19 cellular contexts compared by ENCODE assay signal in the genomic region with DNA sequence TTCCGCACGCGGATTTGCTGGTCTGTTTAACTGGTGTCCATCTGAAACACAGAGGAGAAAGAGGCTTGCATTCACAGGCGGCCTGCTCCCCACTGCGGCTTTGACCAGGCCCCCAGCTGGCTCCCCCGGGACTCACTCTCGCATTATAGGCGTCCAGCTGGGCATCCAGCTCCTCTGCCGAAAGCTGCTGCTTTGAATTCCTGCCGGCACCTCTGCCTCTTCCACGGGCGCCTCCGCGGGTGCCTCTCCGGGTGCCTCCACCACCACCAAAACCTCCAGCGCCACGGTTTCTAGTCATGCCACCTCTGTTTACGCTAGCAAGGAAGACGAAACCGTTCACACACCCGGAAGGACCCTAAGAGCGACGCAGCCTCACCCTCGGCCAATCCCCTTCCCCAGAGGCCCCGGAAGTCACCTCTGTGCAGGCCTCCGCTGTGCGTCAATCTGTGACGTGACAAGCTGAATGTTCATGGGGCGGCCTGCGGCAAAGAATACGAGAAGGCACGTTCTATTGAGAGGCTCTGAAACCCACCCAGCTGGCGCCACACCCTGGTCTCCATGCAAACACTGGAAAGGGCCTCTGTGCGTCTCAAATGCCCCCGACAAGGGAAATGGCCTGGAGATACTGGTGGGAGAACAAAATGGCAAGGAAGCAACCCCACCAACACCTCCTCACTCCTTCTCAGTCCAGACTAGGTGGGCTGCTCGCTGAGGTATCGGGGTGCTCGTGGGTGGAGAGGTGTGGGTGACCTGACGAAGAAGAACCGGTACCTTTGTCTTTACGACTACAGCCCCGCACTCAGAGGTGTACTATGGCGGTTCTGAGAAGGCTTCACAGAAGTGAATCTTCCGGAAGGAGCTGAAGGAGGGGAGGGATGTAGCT. TPM values are rescaled to one million over a fixed set of nuclear protein-coding genes. Genes with fewer than 3 reads are reported as not detected.
DNase-seq lines count a peak whose midpoint lies in the region; ATAC-seq and TF ChIP-seq lines count a peak whose summit lies in the region.
"Had no signal": no experiment of that assay in that cellular context is flagged by ENCODE, and none has a peak within 500 bp of the region (broad histone marks: within the 10 kb centered on the region; RNA-seq: fewer than 3 reads in every experiment).

No MANE protein-coding gene starts in this region.

- CTCF ChIA-PET in activated CD4-positive, alpha-beta T cell treated with anti-CD3 and anti-CD28 coated beads for 36 hours (lab: Charles Lee): interaction anchor here (0.5 to 0.9 kb wide), 2 partner anchors 347 to 367 kb away, joined by 3 read pairs; no protein-coding TSS in a partner anchor

- H3K9me3 ChIP-seq in psoas muscle: no peaks in the 10 kb centered on the region
- H3K9me3 ChIP-seq in MG63: no peaks in the 10 kb centered on the region
- H3K9me3 ChIP-seq: A549, colonic mucosa, left lung had no signal

- no peak for ATAC-seq in activated CD4-positive, alpha-beta T cell treated with anti-CD3 and anti-CD28 coated beads for 36 hours
- ATAC-seq in psoas muscle (no peak), left cardiac atrium (no peak)
- ATAC-seq: A549, esophagus mucosa, left lung had no signal

- no peak for TF ChIP-seq CTCF in chondrocyte (IDR thresholded peaks at IDR 0.05)
- no peak for TF ChIP-seq CTCF in psoas muscle (IDR thresholded peaks at IDR 0.05)

- 92 to 93% (median 93%) methylated on average over 44 of the region's 44 CpGs for WGBS in psoas muscle, 3 donors

- H3K27me3 ChIP-seq in psoas muscle (ENCODE audit: insufficient read depth in 3 of 3, low read length in 2 of 3) (no peaks in the 10 kb centered on the region), MG63 (no peaks in the 10 kb centered on the region)
- H3K27me3 ChIP-seq: colonic mucosa, hepatocyte, left lung had no signal

- no peaks in the 10 kb centered on the region for H3K9me3 Mint-ChIP-seq in activated CD4-positive, alpha-beta T cell treated with anti-CD3 and anti-CD28 coated beads for 36 hours (ENCODE audit: low read depth)
- no peaks in the 10 kb centered on the region for H3K9me3 Mint-ChIP-seq in IgD-negative memory B cell
- no peaks in the 10 kb centered on the region for H3K9me3 Mint-ChIP-seq in chondrocyte (ENCODE audit: low read depth)

- no peak overlapping the region for H3K4me3 ChIP-seq in psoas muscle
- no peak overlapping the region for H3K4me3 ChIP-seq in MG63
- H3K4me3 ChIP-seq: A549, colonic mucosa, hepatocyte, left lung had no signal

- peak overlapping the region; percentile 33 for H3K27ac Mint-ChIP-seq in activated CD4-positive, alpha-beta T cell treated with anti-CD3 and anti-CD28 coated beads for 36 hours
- H3K27ac Mint-ChIP-seq in IgD-negative memory B cell: peak overlapping the region in 2 of 3 donors; percentile 39 to 82
- H3K27ac Mint-ChIP-seq in chondrocyte (ENCODE audit: unreplicated experiment): peak overlapping the region; percentile 71

- peak overlapping the region; percentile 96 for H3K27ac ChIP-seq in psoas muscle
- H3K27ac ChIP-seq: A549, colonic mucosa, hepatocyte, HL-60, left lung had no signal

- POLR2A ChIA-PET in activated CD4-positive, alpha-beta T cell treated with anti-CD3 and anti-CD28 coated beads for 36 hours (lab: Charles Lee): no interaction called here

- no peak for DNase-seq in activated CD4-positive, alpha-beta T cell treated with anti-CD3 and anti-CD28 coated beads for 36 hours
- no peak for DNase-seq in activated CD4-positive, alpha-beta T cell treated with anti-CD3 and anti-CD28 coated beads for 1 hour
- DNase-seq in chondrocyte (ENCODE audit: low spot score): no peak
- no peak for DNase-seq in psoas muscle
- DNase-seq in MG63: no peak
- DNase-seq in DMS 273 treated with DMSO at 0.1 percent for 48 hours (lab: John Stamatoyannopoulos, UW): no peak
- no peak for DNase-seq in left cardiac atrium
- DNase-seq: amygdala; colonic mucosa; NCI-H2029 treated with DMSO at 0.1 percent for 48 hours; RPMI8226; stimulated activated naive CD4-positive, alpha-beta T cell treated with Interleukin-2 at 50 U/mL for 16 hours; T1000 had no signal

- intact Hi-C loops in activated CD4-positive, alpha-beta T cell treated with anti-CD3 and anti-CD28 coated beads for 36 hours (cut with DNase I, micrococcal nuclease): no loop called here
- intact Hi-C loops in psoas muscle (cut with DNase I): no loop called here
- intact Hi-C loops in left cardiac atrium (cut with DNase I): no loop called here

- peak overlapping the region; percentile 85 for H3K4me3 Mint-ChIP-seq in activated CD4-positive, alpha-beta T cell treated with anti-CD3 and anti-CD28 coated beads for 36 hours
- H3K4me3 Mint-ChIP-seq in IgD-negative memory B cell (peak overlapping the region in 2 of 4 donors; percentile 60 to 63), chondrocyte (ENCODE audit: unreplicated experiment) (no peak overlapping the region)

- H3K36me3 Mint-ChIP-seq in activated CD4-positive, alpha-beta T cell treated with anti-CD3 and anti-CD28 coated beads for 36 hours (ENCODE audit: low read depth): peaks cover 61% of the 10 kb centered on the region
- H3K36me3 Mint-ChIP-seq in IgD-negative memory B cell (peaks cover 4% of the 10 kb centered on the region), chondrocyte (ENCODE audit: low read depth) (peaks cover 20% of the 10 kb centered on the region)

- H3K4me1 ChIP-seq in psoas muscle: peaks cover 58% of the 10 kb centered on the region

- H3K4me1 Mint-ChIP-seq in activated CD4-positive, alpha-beta T cell treated with anti-CD3 and anti-CD28 coated beads for 36 hours: peaks cover 29% of the 10 kb centered on the region
- peaks cover 0 to 10% (median 6%) of the 10 kb centered on the region in 3 donors for H3K4me1 Mint-ChIP-seq in IgD-negative memory B cell
- H3K4me1 Mint-ChIP-seq in chondrocyte (ENCODE audit: low read depth): peaks cover 56% of the 10 kb centered on the region

- peaks cover 0 to 48% of the 10 kb centered on the region in 2 donors for H3K36me3 ChIP-seq in psoas muscle (ENCODE audit: insufficient read depth in 1 of 2, low read depth in 1 of 2)
- H3K36me3 ChIP-seq in MG63: peaks cover 78% of the 10 kb centered on the region

- H3K27me3 Mint-ChIP-seq in activated CD4-positive, alpha-beta T cell treated with anti-CD3 and anti-CD28 coated beads for 36 hours: no peaks in the 10 kb centered on the region
- H3K27me3 Mint-ChIP-seq in IgD-negative memory B cell (no peaks in the 10 kb centered on the region), chondrocyte (ENCODE audit: low read depth) (no peaks in the 10 kb centered on the region)

RNA-seq across cellular contexts. Expression of a gene that starts 3.0 kb away (rescaled TPM):
- total RNA-seq in activated CD4-positive, alpha-beta T cell treated with anti-CD3 and anti-CD28 coated beads for 36 hours: 100 to 1,000 TPM; 197 to 230 TPM
- polyA plus RNA-seq in IgD-negative memory B cell (22.5 TPM), psoas muscle (10 to 100 TPM; 37.5 to 79.8 (median 43.8) TPM)
- total RNA-seq in chondrocyte (56.0 to 73.7 TPM (median 59.8 TPM) in 3 replicates), psoas muscle (10 to 100 TPM; 23.0 to 58.4 (median 47.1) TPM), left cardiac atrium (10 to 100 TPM; 33.7 to 45.2 TPM)
- 313 and 425 TPM in 2 replicates for total RNA-seq in MG63 (2014; rRNA removed; shearing (Covaris generic); ENCODE audit: low replicate concordance)

RNA-seq across cellular contexts. Expression of a gene that starts 3.2 kb away (rescaled TPM):
- total RNA-seq in activated CD4-positive, alpha-beta T cell treated with anti-CD3 and anti-CD28 coated beads for 36 hours: 100 to 1,000 TPM in 1 of 2 experiments, 10 to 100 TPM in 1; 79.9 to 131 TPM
- 266 TPM for polyA plus RNA-seq in IgD-negative memory B cell
- 120 to 132 TPM (median 122 TPM) in 3 replicates for total RNA-seq in chondrocyte
- total RNA-seq in psoas muscle: 100 to 1,000 TPM; 118 to 208 (median 135) TPM
- 100 to 1,000 TPM; 273 to 369 (median 323) TPM for polyA plus RNA-seq in psoas muscle
- total RNA-seq in MG63 (2014; rRNA removed; shearing (Covaris generic); ENCODE audit: low replicate concordance): 161 and 303 TPM in 2 replicates
- total RNA-seq in left cardiac atrium: 100 to 1,000 TPM; 133 to 155 TPM

RNA-seq across cellular contexts. Expression of a gene that starts 13.7 kb away (rescaled TPM):
- total RNA-seq in activated CD4-positive, alpha-beta T cell treated with anti-CD3 and anti-CD28 coated beads for 36 hours: under 1 TPM in 1 of 2 experiments, not detected in 1; 0.14 TPM
- not detected for polyA plus RNA-seq in IgD-negative memory B cell
- total RNA-seq in chondrocyte: 0.48 to 1.3 TPM (median 1.3 TPM) in 3 replicates
- total RNA-seq in psoas muscle: under 1 TPM; 0.42 to 0.78 (median 0.55) TPM
- 1 to 10 TPM in 1 of 3 donors, under 1 TPM in 2; 0.73 to 2.9 (median 0.76) TPM for polyA plus RNA-seq in psoas muscle
- 1.3 and 2.5 TPM in 2 replicates for total RNA-seq in MG63 (2014; rRNA removed; shearing (Covaris generic); ENCODE audit: low replicate concordance)
- total RNA-seq in left cardiac atrium: under 1 TPM; 0.21 to 0.24 TPM

RNA-seq across cellular contexts. Expression of a gene that starts 17.2 kb away (rescaled TPM):
- total RNA-seq in activated CD4-positive, alpha-beta T cell treated with anti-CD3 and anti-CD28 coated beads for 36 hours: 100 to 1,000 TPM; 513 to 661 TPM
- polyA plus RNA-seq in IgD-negative memory B cell: 163 TPM
- 452 to 481 TPM (median 476 TPM) in 3 replicates for total RNA-seq in chondrocyte
- 100 to 1,000 TPM in 3 of 4 donors, 10 to 100 TPM in 1; 88.3 to 192 (median 160) TPM for total RNA-seq in psoas muscle
- polyA plus RNA-seq in psoas muscle: 100 to 1,000 TPM in 2 of 3 donors, 10 to 100 TPM in 1; 79.1 to 268 (median 100) TPM
- 114 and 185 TPM in 2 replicates for total RNA-seq in MG63 (2014; rRNA removed; shearing (Covaris generic); ENCODE audit: low replicate concordance)
- total RNA-seq in left cardiac atrium: 100 to 1,000 TPM; 168 to 252 TPM

RNA-seq across cellular contexts. Expression of a gene that starts 22.9 kb away (rescaled TPM):
- 10 to 100 TPM; 19.7 to 24.0 TPM for total RNA-seq in activated CD4-positive, alpha-beta T cell treated with anti-CD3 and anti-CD28 coated beads for 36 hours
- polyA plus RNA-seq in IgD-negative memory B cell (20.0 TPM), psoas muscle (10 to 100 TPM; 13.2 to 14.1 (median 13.3) TPM)
- total RNA-seq in chondrocyte (28.5 to 32.5 TPM (median 28.8 TPM) in 3 replicates), psoas muscle (10 to 100 TPM; 10.2 to 26.9 (median 19.2) TPM), left cardiac atrium (10 to 100 TPM; 21.8 to 22.2 TPM)
- 24.6 and 47.0 TPM in 2 replicates for total RNA-seq in MG63 (2014; rRNA removed; shearing (Covaris generic); ENCODE audit: low replicate concordance)
